8 cellular contexts compared by ENCODE assay signal in genomic region chr14:102590667-102591099, GRCh38. TPM values are rescaled to one million over a fixed set of nuclear protein-coding genes. Genes with fewer than 3 reads are reported as not detected.
A peak's percentile ranks its signal among the peaks of the same experiment; 100 is the strongest.
DNase-seq lines count a peak whose midpoint lies in the region; ATAC-seq and TF ChIP-seq lines count a peak whose summit lies in the region.

No MANE protein-coding gene starts in this region.

- no peak for DNase-seq in BJ (ENCODE audit: low read depth)
- DNase-seq in HFF-Myc (ENCODE audit: extremely low read depth, low read depth), result no peak
- peak; percentile 67 for DNase-seq in hepatocyte (ENCODE audit: low spot score)
- DNase-seq in smooth muscle cell (lab: John Stamatoyannopoulos, UW; ENCODE audit: unreplicated experiment), result no peak
- DNase-seq in middle frontal gyrus (ENCODE audit: extremely low spot score, low spot score), result no peak
- DNase-seq in NCI-H345 (lab: John Stamatoyannopoulos, UW), result no peak

- H3K9me2 ChIP-seq in hepatocyte (replicated peaks; ENCODE audit: insufficient read depth), result no peaks in the 10 kb centered on the region

- 37% methylated on average over 13 of the region's 13 CpGs for WGBS in hepatocyte (ENCODE audit: low lambda C conversion rate, missing lambda C conversion rate)
- 31% methylated on average over 12 of the region's 13 CpGs for WGBS in smooth muscle cell (ENCODE audit: low lambda C conversion rate)

- H3K27me3 Mint-ChIP-seq in activated naive CD8-positive, alpha-beta T cell, result no peaks in the 10 kb centered on the region

- peaks cover 12% of the 10 kb centered on the region for H3F3A ChIP-seq in smooth muscle cell (ENCODE audit: low read depth)

- peak overlapping the region; percentile 64 for H3K27ac Mint-ChIP-seq in activated naive CD8-positive, alpha-beta T cell

- H4K20me1 ChIP-seq in hepatocyte (ENCODE audit: insufficient read depth, poor library complexity, severe bottlenecking) (peaks cover 18% of the 10 kb centered on the region), smooth muscle cell (ENCODE audit: low read depth) (peaks cover 27% of the 10 kb centered on the region)

- H3K36me3 ChIP-seq in BJ (ENCODE audit: control insufficient read depth, insufficient read depth, low read length), result no peaks in the 10 kb centered on the region
- H3K36me3 ChIP-seq in hepatocyte (replicated peaks; ENCODE audit: insufficient read depth, low read depth), result no peaks in the 10 kb centered on the region
- no peaks in the 10 kb centered on the region for H3K36me3 ChIP-seq in smooth muscle cell (ENCODE audit: low read depth)

- H3K79me2 ChIP-seq in hepatocyte, result peaks cover 27% of the 10 kb centered on the region
- H3K79me2 ChIP-seq in smooth muscle cell (ENCODE audit: low read depth), result peaks cover 28% of the 10 kb centered on the region

- H3K9me3 ChIP-seq in hepatocyte (ENCODE audit: low read depth), result no peaks in the 10 kb centered on the region
- no peaks in the 10 kb centered on the region for H3K9me3 ChIP-seq in smooth muscle cell (replicated peaks; ENCODE audit: low read depth)

- no peaks in the 10 kb centered on the region for H3K9me3 Mint-ChIP-seq in activated naive CD8-positive, alpha-beta T cell (ENCODE audit: low read depth)

- CTCF ChIA-PET in BJ (lab: Yijun Ruan, JAX), result interaction anchor here (1.0 to 1.1 kb wide), 3 partner anchors 10 to 65 kb away, joined by 3 to 5 read pairs (median 3); no protein-coding TSS in a partner anchor

- H3K4me2 ChIP-seq in hepatocyte (peak overlapping the region; percentile 95), smooth muscle cell (peak overlapping the region; percentile 99)

- peak overlapping the region; percentile 100 for H3K27ac ChIP-seq in hepatocyte
- peak overlapping the region; percentile 100 for H3K27ac ChIP-seq in smooth muscle cell (ENCODE audit: low read depth)

- no peaks in the 10 kb centered on the region for H3K36me3 Mint-ChIP-seq in activated naive CD8-positive, alpha-beta T cell

- H3K4me3 Mint-ChIP-seq in activated naive CD8-positive, alpha-beta T cell, result peak overlapping the region; percentile 79

- no peaks in the 10 kb centered on the region for H3K27me3 ChIP-seq in BJ (ENCODE audit: control insufficient read depth, insufficient read depth, low read length)
- no peaks in the 10 kb centered on the region for H3K27me3 ChIP-seq in hepatocyte
- H3K27me3 ChIP-seq in smooth muscle cell (ENCODE audit: low read depth), result no peaks in the 10 kb centered on the region

- H3K4me3 ChIP-seq in BJ (ENCODE audit: low read depth, low read length) (peak overlapping the region; percentile 88), HFF-Myc (replicated peaks; ENCODE audit: low read depth, low read length) (peak overlapping the region; percentile 65), hepatocyte (peak overlapping the region; percentile 93), smooth muscle cell (peak overlapping the region; percentile 98)

- H3K4me1 Mint-ChIP-seq in activated naive CD8-positive, alpha-beta T cell (ENCODE audit: low read depth), result peaks cover 21% of the 10 kb centered on the region

- no peak for ATAC-seq in GM19463 (IDR thresholded peaks at IDR 0.05; ENCODE audit: unreplicated experiment)

- H2AFZ ChIP-seq in hepatocyte (no peak overlapping the region), smooth muscle cell (ENCODE audit: low read depth) (no peak overlapping the region)

- POLR2A ChIA-PET in BJ (lab: Charles Lee), result no interaction called here

- H3K9ac ChIP-seq in smooth muscle cell (ENCODE audit: low read depth), result no peak overlapping the region

- H3K4me1 ChIP-seq in hepatocyte (ENCODE audit: insufficient read depth), result peaks cover 27% of the 10 kb centered on the region
- H3K4me1 ChIP-seq in smooth muscle cell (ENCODE audit: low read depth), result peaks cover 24% of the 10 kb centered on the region

- peak; percentile 73 for TF ChIP-seq CTCF in BJ (IDR thresholded peaks at IDR 0.05; ENCODE audit: insufficient read depth, low read depth, low read length)
- peak; percentile 53 for TF ChIP-seq CTCF in HFF-Myc (IDR thresholded peaks at IDR 0.05; ENCODE audit: low read depth, low read length, missing control alignments)
- peak; percentile 46 for TF ChIP-seq CTCF in hepatocyte (IDR thresholded peaks at IDR 0.05; ENCODE audit: poor library complexity)
- TF ChIP-seq CTCF in smooth muscle cell (IDR thresholded peaks at IDR 0.05; ENCODE audit: borderline replicate concordance, insufficient read depth, poor library complexity, severe bottlenecking), result peak; percentile 49

RNA-seq across cellular contexts. Expression of gene RCOR1, which starts 1.8 kb away (rescaled TPM):
- 7.9 and 11.8 TPM in 2 replicates for polyA plus RNA-seq in BJ (2011; rRNA removed)
- polyA minus RNA-seq in BJ (2011; rRNA and poly(A)+ RNA removed), result 11.2 and 11.8 TPM in 2 replicates
- total RNA-seq in hepatocyte, result 27.0 and 30.2 TPM in 2 replicates
- polyA plus RNA-seq in hepatocyte, result 9.9 and 12.2 TPM in 2 replicates
- 25.7 and 29.3 TPM in 2 replicates for total RNA-seq in smooth muscle cell
- polyA plus RNA-seq in smooth muscle cell, result 4.4 and 5.5 TPM in 2 replicates
